In the genomic region with DNA sequence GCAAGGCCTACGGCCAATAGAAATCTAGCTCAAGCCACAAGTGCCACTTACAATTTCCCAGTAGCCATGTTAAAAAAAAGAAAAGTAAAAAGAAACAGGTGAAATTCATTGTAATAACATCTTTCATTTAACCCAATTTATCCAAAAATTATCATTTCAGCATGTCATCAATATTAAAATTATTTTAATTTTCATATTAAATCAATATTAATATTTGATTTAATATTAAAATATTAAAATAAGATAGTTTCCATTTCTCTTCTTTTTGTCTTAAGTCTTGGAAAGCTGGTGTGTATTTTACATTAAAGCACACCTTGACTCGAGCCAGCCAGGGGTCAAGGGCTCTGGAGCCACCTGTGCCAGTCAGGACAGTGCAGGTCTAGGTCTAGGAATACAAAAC, we compare ENCODE assay signal across 26 cellular contexts.
"Had no signal": no experiment of that assay in that cellular context is flagged by ENCODE, and none has a peak within 500 bp of the region (broad histone marks: within the 10 kb centered on the region; RNA-seq: fewer than 3 reads in every experiment).

No MANE protein-coding gene starts in this region.

- ATAC-seq: naive thymus-derived CD8-positive, alpha-beta T cell; pancreas; right cardiac atrium; sciatic nerve; stimulated activated naive B cell treated with anti-CD40 and anti-IgM and Interleukin-4, amounts not matched to agents 10 μg/mL and 1 μg/mL and 100 μg/mL, for 72 hours; stimulated activated naive CD8-positive, alpha-beta T cell treated with anti-CD3 and anti-CD28 coated beads, Interleukin-15, Interleukin-2, amounts not matched to agents 100 U/mL and 50 U/mL, for 24 hours had no signal

- H3K9me3 Mint-ChIP-seq: naive thymus-derived CD8-positive, alpha-beta T cell; nephron; neural crest cell had no signal

- H3K27ac ChIP-seq: left ventricle myocardium inferior, pancreas, prostate gland, skin epidermis, stomach, testis, thyroid gland, uterus had no signal

- H3K4me3 ChIP-seq: left ventricle myocardium inferior, pancreas, prostate gland, skin epidermis, stomach, testis, thyroid gland, uterus had no signal

- H3K27ac Mint-ChIP-seq: memory B cell; naive thymus-derived CD8-positive, alpha-beta T cell; nephron; stimulated activated naive B cell treated with anti-CD40 and anti-IgM and Interleukin-4, amounts not matched to agents 10 μg/mL and 1 μg/mL and 100 μg/mL, for 72 hours had no signal

- H3K4me3 Mint-ChIP-seq: memory B cell; naive thymus-derived CD8-positive, alpha-beta T cell; nephron; neural crest cell; stimulated activated naive B cell treated with anti-CD40 and anti-IgM and Interleukin-4, amounts not matched to agents 10 μg/mL and 1 μg/mL and 100 μg/mL, for 72 hours had no signal

- H3K36me3 Mint-ChIP-seq: memory B cell; naive thymus-derived CD8-positive, alpha-beta T cell had no signal

- H3K4me1 Mint-ChIP-seq: nephron, neural crest cell had no signal

- FAIRE-seq: islet of Langerhans, pancreas had no signal

- H3K9me3 ChIP-seq: left ventricle myocardium inferior, pancreas, prostate gland, stomach, testis, thyroid gland, uterus had no signal

- DNase-seq: hippocampal formation; left ventricle myocardium inferior; nucleus accumbens; pancreas; posterior cingulate gyrus; retina; right cardiac atrium; stimulated activated CD4-positive, alpha-beta T cell treated with anti-CD3 and anti-CD28 coated beads, Interleukin-12 subunit alpha, Interleukin-12 subunit beta, amount 100 ng/mL, for 4 hours; stimulated activated CD4-positive, alpha-beta T cell treated with anti-CD3 and anti-CD28 coated beads, Interleukin-15, amount 100 ng/mL, for 24 hours; stimulated activated CD4-positive, alpha-beta T cell treated with anti-CD3 and anti-CD28 coated beads, Interleukin-2, amount 100 ng/mL, for 24 hours; stimulated activated CD4-positive, alpha-beta T cell treated with anti-CD3 and anti-CD28 coated beads, Interleukin-4, amount 100 ng/mL, for 1 hour; stimulated activated naive B cell treated with anti-CD40 and anti-IgM and Interleukin-4, amounts not matched to agents 10 μg/mL and 1 μg/mL and 100 μg/mL, for 72 hours; stimulated activated naive CD8-positive, alpha-beta T cell treated with anti-CD3 and anti-CD28 coated beads, Interleukin-15, Interleukin-2, amounts not matched to agents 100 U/mL and 50 U/mL, for 24 hours; stomach; testis; thyroid gland; trophoblast cell; uterus had no signal

- H3K4me1 ChIP-seq: left ventricle myocardium inferior, pancreas, prostate gland, stomach, testis, thyroid gland, uterus had no signal

- H3K27me3 Mint-ChIP-seq: memory B cell had no signal

- H3K36me3 ChIP-seq: left ventricle myocardium inferior, pancreas, prostate gland, stomach, thyroid gland, uterus had no signal

- H3K27me3 ChIP-seq: pancreas, testis, thyroid gland, uterus had no signal
